Comparison of ENCODE assay signal across 7 cellular contexts in the genomic region with DNA sequence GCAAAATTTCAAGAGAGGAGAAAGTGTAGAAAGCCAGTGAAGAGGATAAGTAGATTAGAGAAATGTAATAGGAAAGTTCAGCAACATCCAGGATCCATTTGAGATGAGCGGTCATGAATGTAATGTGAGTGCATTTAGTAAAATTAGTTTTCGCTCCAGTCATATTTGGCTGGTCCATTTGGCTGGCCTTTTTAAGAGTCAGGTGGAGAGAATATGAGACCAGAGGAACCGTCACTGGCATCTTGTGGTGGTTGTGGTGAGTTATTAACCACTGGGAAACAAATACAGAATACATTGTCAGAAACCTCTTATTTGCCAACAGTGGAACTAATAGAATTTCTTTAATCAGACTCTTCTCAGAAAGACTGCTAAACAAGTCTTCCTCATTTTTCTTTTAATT.
"Had no signal": no experiment of that assay in that cellular context is flagged by ENCODE, and none has a peak within 500 bp of the region (broad histone marks: within the 10 kb centered on the region; RNA-seq: fewer than 3 reads in every experiment).

No MANE protein-coding gene starts in this region.

- ATAC-seq: HCT116, HepG2 had no signal

- H3K4me3 ChIP-seq: HAP-1 had no signal

- H3K9me3 ChIP-seq: HAP-1 had no signal

- H3K4me1 ChIP-seq: HAP-1 had no signal

- H3K27ac ChIP-seq: HL-60 had no signal

- DNase-seq: GOT3, H7, HFFc6 had no signal

- H3K36me3 ChIP-seq: HAP-1 had no signal
